ENCODE assay signal across 22 cellular contexts in the genomic region with DNA sequence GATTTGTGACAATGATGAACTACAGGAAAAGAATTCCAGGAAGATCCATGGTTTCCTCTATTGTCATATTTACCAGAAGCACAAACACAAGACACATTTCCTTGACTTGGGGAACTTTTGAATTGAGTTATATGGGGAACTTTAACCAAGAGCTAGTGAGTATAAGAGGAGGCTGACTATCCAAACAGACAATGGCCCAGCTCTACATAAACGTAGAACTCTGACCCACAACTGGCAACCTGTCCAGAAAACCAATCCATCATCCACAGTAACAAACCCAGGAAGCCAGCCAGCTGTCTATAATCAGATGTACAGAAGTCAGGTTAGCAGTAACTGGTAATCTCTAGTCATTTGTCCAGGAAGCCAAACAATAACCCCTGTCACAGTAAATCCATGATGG.
"Had no signal": no experiment of that assay in that cellular context is flagged by ENCODE, and none has a peak within 500 bp of the region (broad histone marks: within the 10 kb centered on the region; RNA-seq: fewer than 3 reads in every experiment).

No MANE protein-coding gene starts in this region.

- H3K27me3 ChIP-seq: dorsolateral prefrontal cortex, heart left ventricle, left lung, neutrophil, right atrium auricular region, stomach, transverse colon had no signal

- ATAC-seq: left lung had no signal

- DNase-seq: cortex of kidney; dorsolateral prefrontal cortex; effector CD8-positive, alpha-beta T cell; foreskin melanocyte; heart left ventricle; hippocampal formation; left lung; lower lobe of right lung; mesenchymal stem cell; midbrain; naive B cell; nephron progenitor cell; posterior cingulate gyrus; small intestine; stimulated activated CD4-positive, alpha-beta T cell treated with anti-CD3 and anti-CD28 coated beads, Interleukin-12 subunit alpha, Interleukin-12 subunit beta, amount 100 ng/mL, for 4 hours; stimulated activated naive CD4-positive, alpha-beta T cell; stomach; substantia nigra; transverse colon had no signal

- H3K27ac ChIP-seq: left lung, lower lobe of right lung, neutrophil, right atrium auricular region, stomach, thoracic aorta, transverse colon had no signal

- H3K4me3 ChIP-seq: dorsolateral prefrontal cortex, heart left ventricle, left lung, lower lobe of right lung, right atrium auricular region, stomach, thoracic aorta, transverse colon had no signal

- H3K36me3 ChIP-seq: heart left ventricle, left lung, lower lobe of right lung, neutrophil, right atrium auricular region, stomach, thoracic aorta, transverse colon had no signal

- H3K9me3 ChIP-seq: neutrophil, right atrium auricular region, thoracic aorta, transverse colon had no signal

- H3K4me1 ChIP-seq: heart left ventricle, left lung, lower lobe of right lung, right atrium auricular region had no signal
